ENCODE assay signal across 9 cellular contexts in genomic region chr1:34681481-34682451, GRCh38.
DNase-seq lines count a peak whose midpoint lies in the region; TF ChIP-seq lines count a peak whose summit lies in the region.
"Had no signal": no experiment of that assay in that cellular context is flagged by ENCODE, and none has a peak within 500 bp of the region (broad histone marks: within the 10 kb centered on the region; RNA-seq: fewer than 3 reads in every experiment).

No MANE protein-coding gene starts in this region.

- H3K27ac ChIP-seq in A673 (ENCODE audit: low read depth, low read length, poor library complexity, severe bottlenecking) (no peak overlapping the region), fibroblast of lung (ENCODE audit: insufficient read depth, low read length) (no peak overlapping the region), vagina (no peak overlapping the region)

- no peak for TF ChIP-seq POLR2A in vagina (IDR thresholded peaks at IDR 0.05)

- intact Hi-C loops in A673 (cut with micrococcal nuclease; ENCODE audit: unreplicated experiment): loop anchor here (2.0 to 10.0 kb wide), 2 partner anchors 221 to 1047 kb away; no protein-coding TSS in a partner anchor
- intact Hi-C loops in vagina (cut with DNase I): no loop called here

- H3K4me3 ChIP-seq in A673 (ENCODE audit: low read depth, low read length, poor library complexity, severe bottlenecking) (no peak overlapping the region), GM06990 (replicated peaks; ENCODE audit: low read depth, low read length) (no peak overlapping the region), fibroblast of lung (replicated peaks in 1 of 4; ENCODE audit: control extremely low read depth in 1 of 4, insufficient read depth in 1 of 4, low read depth in 3 of 4, low read length in 4 of 4) (no peak overlapping the region), vagina (no peak overlapping the region)

- no peaks in the 10 kb centered on the region for H3K4me1 ChIP-seq in A673 (ENCODE audit: insufficient read depth, low read length, poor library complexity, severe bottlenecking)
- H3K4me1 ChIP-seq in fibroblast of lung (ENCODE audit: control insufficient read depth, extremely low read depth, insufficient read depth, low read length): no peaks in the 10 kb centered on the region
- H3K4me1 ChIP-seq in vagina: peaks cover 22% of the 10 kb centered on the region

- no peaks in the 10 kb centered on the region for H3K9me3 ChIP-seq in A673 (ENCODE audit: low read depth, low read length, poor library complexity, severe bottlenecking)
- H3K9me3 ChIP-seq in fibroblast of lung (ENCODE audit: control insufficient read depth, insufficient read depth, low read depth, low read length): no peaks in the 10 kb centered on the region
- H3K9me3 ChIP-seq in vagina: no peaks in the 10 kb centered on the region

- CTCF ChIA-PET in A673 (lab: Charles Lee): no interaction called here

- no TSS peak for BruUV-seq in A673 (replicated peaks; lab: Mats Ljungman, UMichigan)

- H3K27me3 ChIP-seq in A673 (replicated peaks; ENCODE audit: insufficient read depth, low read depth, low read length, poor library complexity): no peaks in the 10 kb centered on the region
- no peaks in the 10 kb centered on the region for H3K27me3 ChIP-seq in GM06990 (replicated peaks; ENCODE audit: control insufficient read depth, insufficient read depth, low read length)
- H3K27me3 ChIP-seq in fibroblast of lung (ENCODE audit: control insufficient read depth, insufficient read depth, low read length): no peaks in the 10 kb centered on the region
- H3K27me3 ChIP-seq in vagina: no peaks in the 10 kb centered on the region

- H3K79me2 ChIP-seq in fibroblast of lung (ENCODE audit: control insufficient read depth, insufficient read depth, low read length): no peaks in the 10 kb centered on the region

- no peak overlapping the region for H3K9ac ChIP-seq in fibroblast of lung (ENCODE audit: insufficient read depth, low read length)

- POLR2A ChIA-PET in A673 (lab: Charles Lee; ENCODE audit: low non-redundant PET): no interaction called here

- no peak overlapping the region for H2AFZ ChIP-seq in fibroblast of lung (ENCODE audit: low read length)

- DNase-seq in A673 (ENCODE audit: low spot score) (peak; percentile 58), GM06990 (ENCODE audit: extremely low read depth, insufficient read length) (no peak), NCI-H2029 (lab: John Stamatoyannopoulos, UW) (peak; percentile 40), fibroblast of lung (ENCODE audit: low read depth in 2 of 2) (peak; percentile 16 to 20), occipital lobe (lab: John Stamatoyannopoulos, UW) (peak; percentile 10), vagina (ENCODE audit: extremely low spot score in 2 of 2) (peak in 1 of 2 donors; percentile 27), SIG-M5 (lab: John Stamatoyannopoulos, UW) (no peak)
- DNase-seq in activated CD4-positive, alpha-beta T cell treated with anti-CD3 and anti-CD28 coated beads, Interleukin-2, amount 50 U/mL, for 4 hours: peak; percentile 18 to 21
- DNase-seq: left cardiac atrium had no signal

- peak; percentile 82 for TF ChIP-seq CTCF in A673 (conservative IDR thresholded peaks at IDR 0.05; ENCODE audit: low read depth, low read length)
- peak; percentile 88 for TF ChIP-seq CTCF in GM06990 (IDR thresholded peaks at IDR 0.05; ENCODE audit: insufficient read depth, low read length, poor library complexity, severe bottlenecking)
- TF ChIP-seq CTCF in fibroblast of lung (conservative IDR thresholded peaks at IDR 0.05 in 1 of 2, IDR thresholded peaks at IDR 0.05 in 1 of 2; ENCODE audit: low read depth in 1 of 2, low read length in 2 of 2): peak; percentile 85 to 89
- TF ChIP-seq CTCF in vagina (IDR thresholded peaks at IDR 0.05): peak; percentile 11 to 30 (median 28)

- H4K20me1 ChIP-seq in fibroblast of lung (ENCODE audit: control insufficient read depth, extremely low read depth, insufficient read depth, low read length): no peaks in the 10 kb centered on the region

- H3K36me3 ChIP-seq in A673 (ENCODE audit: insufficient read depth, low read length, poor library complexity, severe bottlenecking) (no peaks in the 10 kb centered on the region), GM06990 (ENCODE audit: control insufficient read depth, insufficient read depth, low read length) (no peaks in the 10 kb centered on the region), fibroblast of lung (ENCODE audit: control insufficient read depth, insufficient read depth, low read length) (no peaks in the 10 kb centered on the region), vagina (no peaks in the 10 kb centered on the region)

- no peak overlapping the region for H3K4me2 ChIP-seq in fibroblast of lung (ENCODE audit: extremely low read depth, insufficient read depth, low read length)

Comparison
In these comparisons a context has a peak if more than half of its experiments do, and no peak if none do; other contexts are left out.
1. DNase-seq: peak in A673 (single experiment), NCI-H2029 (single experiment), activated CD4-positive, alpha-beta T cell treated with anti-CD3 and anti-CD28 coated beads, Interleukin-2, amount 50 U/mL, for 4 hours (2 of 2), fibroblast of lung (2 of 2) and occipital lobe (single experiment); none in GM06990 (single experiment) and SIG-M5 (single experiment).
2. CTCF ChIP-seq: peak in every context shown above with its lines; median percentile 88 in GM06990; 87 in fibroblast of lung; 82 in A673; 28 in vagina.